In the genomic region with DNA sequence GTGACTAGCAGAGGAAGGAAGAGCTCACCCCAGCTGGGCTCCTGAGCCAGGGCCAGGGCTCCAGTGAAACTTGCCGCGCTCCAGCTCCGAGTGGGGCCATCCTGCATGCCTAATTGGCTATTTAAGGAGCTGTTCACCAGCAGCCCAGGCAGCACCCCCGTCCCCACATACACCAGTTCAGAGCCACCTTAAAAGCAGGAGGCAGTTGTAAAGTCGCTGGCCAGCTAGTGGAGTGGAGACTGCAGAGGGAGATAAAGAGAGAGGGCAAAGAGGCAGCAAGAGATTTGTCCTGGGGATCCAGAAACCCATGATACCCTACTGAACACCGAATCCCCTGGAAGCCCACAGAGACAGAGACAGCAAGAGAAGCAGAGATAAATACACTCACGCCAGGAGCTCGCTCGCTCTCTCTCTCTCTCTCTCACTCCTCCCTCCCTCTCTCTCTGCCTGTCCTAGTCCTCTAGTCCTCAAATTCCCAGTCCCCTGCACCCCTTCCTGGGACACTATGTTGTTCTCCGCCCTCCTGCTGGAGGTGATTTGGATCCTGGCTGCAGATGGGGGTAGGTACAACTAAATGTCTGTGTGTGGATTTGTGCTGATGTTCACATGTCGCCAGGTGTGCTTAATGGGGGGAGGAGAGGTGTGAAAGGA, we compare ENCODE assay signal across 10 cellular contexts. TPM values are rescaled to one million over a fixed set of nuclear protein-coding genes. Genes with fewer than 3 reads are reported as not detected.
DNase-seq lines count a peak whose midpoint lies in the region; ATAC-seq and TF ChIP-seq lines count a peak whose summit lies in the region.
"Had no signal": no experiment of that assay in that cellular context is flagged by ENCODE, and none has a peak within 500 bp of the region (broad histone marks: within the 10 kb centered on the region; RNA-seq: fewer than 3 reads in every experiment).

A gene (plus strand): TSS at position 151 of the 651 bp plus-strand sequence. CDS start 355 bp downstream, at position 506.

- TF ChIP-seq CTCF in mammary epithelial cell (conservative IDR thresholded peaks at IDR 0.05 in 1 of 2, IDR thresholded peaks at IDR 0.05 in 1 of 2; ENCODE audit: extremely low read depth in 1 of 2, insufficient read depth in 1 of 2, low read depth in 1 of 2, low read length in 2 of 2), result no peak

- CTCF ChIA-PET in mammary epithelial cell (lab: Charles Lee; ENCODE audit: low non-redundant PET), result no interaction called here

- WGBS in mammary epithelial cell (ENCODE audit: low coverage, missing lambda C conversion rate), result 86% methylated on average over 10 of the region's 11 CpGs

- H3K4me3 ChIP-seq in Karpas-422 (ENCODE audit: low read length) (peak within 1 kb of the TSS; percentile 65; the same call in 1 of the 2 replicates), mammary epithelial cell (replicated peaks in 1 of 3; ENCODE audit: insufficient read depth in 1 of 3, low read depth in 2 of 3, low read length in 3 of 3) (no peak within 1 kb of the TSS), skeletal muscle satellite cell (ENCODE audit: low read length) (no peak within 1 kb of the TSS)
- H3K4me3 ChIP-seq: Peyer's patch had no signal

- H3K4me1 ChIP-seq in Karpas-422 (ENCODE audit: low read length), result peaks cover 40% of the 10 kb centered on the region
- peaks cover 35% of the 10 kb centered on the region for H3K4me1 ChIP-seq in mammary epithelial cell (ENCODE audit: insufficient read depth, low read length)
- peaks cover 14% of the 10 kb centered on the region for H3K4me1 ChIP-seq in skeletal muscle satellite cell (ENCODE audit: control insufficient read depth, insufficient read depth, low read length)

- no TSS peak for BruUV-seq in mammary epithelial cell (replicated peaks; lab: Mats Ljungman, UMichigan)

- no peak for DNase-seq in Karpas-422
- DNase-seq in mammary epithelial cell, result no peak
- DNase-seq in inferior parietal cortex (ENCODE audit: extremely low spot score), result peak; percentile 30
- DNase-seq in KG1 (lab: John Stamatoyannopoulos, UW), result no peak
- DNase-seq in activated effector memory CD4-positive, alpha-beta T cell treated with Interleukin-2 at 50 U/mL for 16 hours, result no peak
- DNase-seq: HCEC 1CT; Peyer's patch; stimulated activated CD4-positive, alpha-beta T cell treated with anti-CD3 and anti-CD28 coated beads, Interleukin-12 subunit alpha, Interleukin-12 subunit beta, amount 100 ng/mL, for 4 hours had no signal

- H3K9ac ChIP-seq in Karpas-422 (ENCODE audit: low read length) (peak within 1 kb of the TSS; percentile 65), mammary epithelial cell (ENCODE audit: insufficient read depth, low read length) (no peak within 1 kb of the TSS), skeletal muscle satellite cell (ENCODE audit: low read depth, low read length) (no peak within 1 kb of the TSS)

- H3K79me2 ChIP-seq in Karpas-422 (ENCODE audit: low read length), result no peaks in the 10 kb centered on the region
- no peaks in the 10 kb centered on the region for H3K79me2 ChIP-seq in mammary epithelial cell (ENCODE audit: insufficient read depth, low read length)

- H3K4me2 ChIP-seq in Karpas-422 (ENCODE audit: low read depth, low read length, poor library complexity, severe bottlenecking), result peak within 1 kb of the TSS; percentile 78
- peak within 1 kb of the TSS; percentile 81 for H3K4me2 ChIP-seq in mammary epithelial cell (ENCODE audit: insufficient read depth, low read depth, low read length)
- peak within 1 kb of the TSS; percentile 80 for H3K4me2 ChIP-seq in skeletal muscle satellite cell (ENCODE audit: low read length)

- H2AFZ ChIP-seq in Karpas-422 (ENCODE audit: low read length), result peak within 1 kb of the TSS; percentile 98; the same call in 1 of the 2 replicates
- H2AFZ ChIP-seq in mammary epithelial cell (ENCODE audit: low read depth, low read length), result peak within 1 kb of the TSS; percentile 77

- ATAC-seq in GM18520 (IDR thresholded peaks at IDR 0.05; ENCODE audit: unreplicated experiment), result no peak

- H3K9me3 ChIP-seq in Karpas-422 (ENCODE audit: low read length), result no peaks in the 10 kb centered on the region
- no peaks in the 10 kb centered on the region for H3K9me3 ChIP-seq in mammary epithelial cell (replicated peaks; ENCODE audit: insufficient read depth, low read length)
- no peaks in the 10 kb centered on the region for H3K9me3 ChIP-seq in skeletal muscle satellite cell (replicated peaks; ENCODE audit: low read length)
- H3K9me3 ChIP-seq: Peyer's patch had no signal

- H3K9me2 ChIP-seq in Karpas-422 (replicated peaks; ENCODE audit: insufficient read depth, low read length), result no peaks in the 10 kb centered on the region

- intact Hi-C loops in mammary epithelial cell (cut with micrococcal nuclease), result loop anchor here (5.0 to 10.0 kb wide), 4 partner anchors 207 to 720 kb away; no protein-coding TSS in a partner anchor

- no peaks in the 10 kb centered on the region for H4K20me1 ChIP-seq in Karpas-422 (ENCODE audit: insufficient read depth, low read depth, low read length)
- no peaks in the 10 kb centered on the region for H4K20me1 ChIP-seq in mammary epithelial cell (ENCODE audit: insufficient read depth, low read length)

- H3K27ac ChIP-seq in Karpas-422 (ENCODE audit: low read length) (no peak within 1 kb of the TSS), mammary epithelial cell (ENCODE audit: insufficient read depth, low read depth, low read length) (no peak within 1 kb of the TSS)

- peaks cover 3% of the 10 kb centered on the region; the same call in 1 of the 2 replicates for H3K27me3 ChIP-seq in Karpas-422 (ENCODE audit: low read length)
- H3K27me3 ChIP-seq in mammary epithelial cell (ENCODE audit: insufficient read depth, low read length), result no peaks in the 10 kb centered on the region
- peaks cover 32% of the 10 kb centered on the region for H3K27me3 ChIP-seq in skeletal muscle satellite cell (ENCODE audit: control insufficient read depth, insufficient read depth, low read length)
- H3K27me3 ChIP-seq: Peyer's patch had no signal

- H3K36me3 ChIP-seq in Karpas-422 (ENCODE audit: insufficient read depth, low read length) (no peaks in the 10 kb centered on the region), mammary epithelial cell (ENCODE audit: insufficient read depth, low read length) (no peaks in the 10 kb centered on the region), skeletal muscle satellite cell (ENCODE audit: insufficient read depth, low read length) (no peaks in the 10 kb centered on the region)
- H3K36me3 ChIP-seq: Peyer's patch had no signal

- dilution Hi-C loops in mammary epithelial cell (cut with HindIII; ENCODE audit: low sequenced_read_pairs), result no loop called here

- in situ Hi-C loops in mammary epithelial cell (cut with MboI; ENCODE audit: low sequenced_read_pairs in 2 of 2), result loop anchor here (10.0 to 25.0 kb wide), 2 partner anchors 277 to 280 kb away; a partner anchor contains a TSS

RNA-seq across cellular contexts. Expression of the gene that starts here (rescaled TPM):
- 0.22 and 0.45 TPM in 2 replicates for total RNA-seq in Karpas-422 (2014; rRNA removed; shearing (Covaris generic); ENCODE audit: low replicate concordance)
- total RNA-seq in mammary epithelial cell, result not detected
- 0.28 TPM for polyA plus RNA-seq in mammary epithelial cell
- not detected for polyA minus RNA-seq in mammary epithelial cell
- total RNA-seq in skeletal muscle satellite cell (2012; rRNA removed), result not detected in 2 replicates
- total RNA-seq: Peyer's patch had no signal
